In the genomic region with DNA sequence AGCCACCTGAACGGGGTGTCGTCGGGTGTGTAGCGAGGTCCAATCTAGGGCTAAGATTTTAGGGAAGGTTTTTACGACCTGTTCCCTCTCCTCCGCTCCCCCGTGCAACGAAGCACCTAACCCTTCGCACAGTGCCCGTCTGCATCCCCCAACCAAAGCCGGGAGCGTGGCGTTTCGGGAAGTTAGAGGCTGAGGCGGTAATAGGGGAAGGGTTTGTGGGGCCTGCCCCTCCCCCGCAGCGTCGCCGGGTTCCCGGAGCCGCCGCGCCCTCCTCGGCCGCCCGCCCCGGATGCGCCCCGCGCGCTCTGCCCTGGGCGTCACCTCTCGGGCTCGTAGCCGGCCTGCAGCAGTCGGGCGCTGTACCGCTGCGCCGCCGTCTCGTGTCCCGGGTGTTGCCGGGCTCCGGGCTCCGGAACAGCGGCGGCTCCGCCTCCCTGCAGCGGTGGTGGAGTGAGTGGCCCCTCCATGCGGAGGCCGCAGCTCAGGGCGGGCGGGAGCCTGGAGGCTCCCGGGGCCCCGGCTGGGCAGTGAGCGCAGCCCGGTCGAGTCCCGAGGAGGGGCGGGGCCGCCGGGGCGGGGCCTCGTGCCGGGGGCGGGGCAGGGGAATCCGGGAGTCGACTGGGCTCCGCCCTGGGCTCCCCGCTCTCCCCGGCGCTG, we compare ENCODE assay signal across 8 cellular contexts. TPM values are rescaled to one million over a fixed set of nuclear protein-coding genes. Genes with fewer than 3 reads are reported as not detected.
A peak's percentile ranks its signal among the peaks of the same experiment; 100 is the strongest.
DNase-seq lines count a peak whose midpoint lies in the region; ATAC-seq and TF ChIP-seq lines count a peak whose summit lies in the region.

TSS of gene IMPDH1 (minus strand) at position 548 of the 657 bp plus-strand sequence. CDS start at position 467, 81 bp downstream.

- no peak for TF ChIP-seq CTCF in BJ (IDR thresholded peaks at IDR 0.05; ENCODE audit: insufficient read depth, low read depth, low read length)
- TF ChIP-seq CTCF in mucosa of descending colon (IDR thresholded peaks at IDR 0.05), result no peak

- H3K36me3 ChIP-seq in BJ (ENCODE audit: control insufficient read depth, insufficient read depth, low read length) (no peaks in the 10 kb centered on the region), mucosa of descending colon (ENCODE audit: low read depth) (no peaks in the 10 kb centered on the region)

- POLR2A ChIA-PET in BJ (lab: Charles Lee), result interaction anchor here (1.8 kb wide), 2 partner anchors 9 to 46 kb away, joined by 5 read pairs; partner anchors contain the start of gene HILPDA

- peaks cover 2% of the 10 kb centered on the region for H3K27me3 ChIP-seq in BJ (ENCODE audit: control insufficient read depth, insufficient read depth, low read length)

- intact Hi-C loops in mucosa of descending colon (cut with DNase I, micrococcal nuclease), result no loop called here

- H3K9me3 ChIP-seq in mucosa of descending colon, result no peaks in the 10 kb centered on the region

- H3K4me3 ChIP-seq in BJ (ENCODE audit: low read depth, low read length) (peak within 1 kb of the TSS; percentile 60), mucosa of descending colon (peak within 1 kb of the TSS; percentile 20)

- DNase-seq in BJ (ENCODE audit: low read depth), result peak; percentile 34
- DNase-seq in NOMO-1 treated with DMSO at 0.1 percent for 48 hours (lab: John Stamatoyannopoulos, UW; ENCODE audit: unreplicated experiment), result peak; percentile 56
- peak; percentile 53 for DNase-seq in activated CD8-positive, alpha-beta memory T cell treated with anti-CD3 and anti-CD28 coated beads, Interleukin-2, amount 50 U/mL, for 24 hours (ENCODE audit: extremely low read depth)
- peak; percentile 95 for DNase-seq in epidermal melanocyte (ENCODE audit: insufficient read length, low spot score)
- peak; percentile 93 to 96 (median 94) for DNase-seq in mucosa of descending colon
- DNase-seq in stimulated activated CD8-positive, alpha-beta memory T cell treated with anti-CD3 and anti-CD28 coated beads, Interleukin-4, amount 100 ng/mL, for 1 hour (ENCODE audit: low read depth in 2 of 2, low spot score in 1 of 2), result peak; percentile 72 to 75

- ATAC-seq in GM18909 (IDR thresholded peaks at IDR 0.05; ENCODE audit: poor library complexity, unreplicated experiment) (peak; percentile 79), HG03135 (IDR thresholded peaks at IDR 0.05; ENCODE audit: unreplicated experiment) (peak; percentile 72), mucosa of descending colon (peak; percentile 92)

- CTCF ChIA-PET in BJ (lab: Yijun Ruan, JAX), result interaction anchor here (0.6 to 6.1 kb wide), 9 partner anchors 8 to 62 kb away, joined by 3 to 90 read pairs (median 14); partner anchors contain the start of gene HILPDA

- H3K4me1 ChIP-seq in mucosa of descending colon (ENCODE audit: low read depth), result peaks cover 11% of the 10 kb centered on the region

RNA-seq across cellular contexts. Expression of gene IMPDH1, which starts in this region (rescaled TPM):
- 65.7 and 84.5 TPM in 2 replicates for polyA plus RNA-seq in BJ (2011; rRNA removed)
- 109 and 116 TPM in 2 replicates for polyA minus RNA-seq in BJ (2011; rRNA and poly(A)+ RNA removed)
- 10 to 100 TPM; 21.3 to 37.0 (median 35.5) TPM for total RNA-seq in mucosa of descending colon

Comparison
In these comparisons a context has a peak if more than half of its experiments do, and no peak if none do; other contexts are left out.
1. Peak in every context shown above with its lines: DNase-seq, ATAC-seq and H3K4me3 ChIP-seq.
2. DNase-seq: peak in every context shown above with its lines; median percentile 95 in epidermal melanocyte; 94 in mucosa of descending colon; 74 in stimulated activated CD8-positive, alpha-beta memory T cell treated with anti-CD3 and anti-CD28 coated beads, Interleukin-4, amount 100 ng/mL, for 1 hour; 56 in NOMO-1 treated with DMSO at 0.1 percent for 48 hours; 53 in activated CD8-positive, alpha-beta memory T cell treated with anti-CD3 and anti-CD28 coated beads, Interleukin-2, amount 50 U/mL, for 24 hours; 34 in BJ.